23 cellular contexts compared by ENCODE assay signal in genomic region chr14:70139384-70139783, GRCh38. TPM values are rescaled to one million over a fixed set of nuclear protein-coding genes. Genes with fewer than 3 reads are reported as not detected.
A peak's percentile ranks its signal among the peaks of the same experiment; 100 is the strongest.
DNase-seq lines count a peak whose midpoint lies in the region; ATAC-seq and TF ChIP-seq lines count a peak whose summit lies in the region.
"Had no signal": no experiment of that assay in that cellular context is flagged by ENCODE, and none has a peak within 500 bp of the region (broad histone marks: within the 10 kb centered on the region; RNA-seq: fewer than 3 reads in every experiment).

No MANE protein-coding gene starts in this region.

- CTCF ChIA-PET in HEK293T (lab: Yijun Ruan, JAX), result interaction anchor here (0.7 kb wide), 1 partner anchor 81 kb away, joined by 3 read pairs; no protein-coding TSS in a partner anchor

- no peak for DNase-seq in mucosa of gallbladder (ENCODE audit: low spot score)
- no peak for DNase-seq in left lobe of liver (ENCODE audit: low spot score)
- no peak for DNase-seq in HEK293T (ENCODE audit: extremely low spot score)
- DNase-seq: activated CD4-positive, alpha-beta T cell treated with anti-CD3 and anti-CD28 coated beads for 48 hours; activated T-cell treated with anti-CD3 and anti-CD28 coated beads, Interleukin-2, amount 50 U/mL, for 4 hours; adrenal gland; effector CD8-positive, alpha-beta T cell; EL; erythroblast; heart left ventricle; IMR-90; NCI-H1105; NCI-H446; sigmoid colon; SK-N-SH; stimulated activated CD4-positive, alpha-beta T cell treated with anti-CD3 and anti-CD28 coated beads, Interleukin-15, amount 100 ng/mL, for 24 hours; trophoblast cell had no signal

- POLR2A ChIA-PET in HEK293T (lab: Yijun Ruan, JAX), result no interaction called here

- ATAC-seq in GM18861 (IDR thresholded peaks at IDR 0.05; ENCODE audit: unreplicated experiment) (peak; percentile 50), GM21447 (IDR thresholded peaks at IDR 0.05; ENCODE audit: unreplicated experiment) (peak; percentile 73), HG03175 (IDR thresholded peaks at IDR 0.05; ENCODE audit: unreplicated experiment) (peak; percentile 85), HG03457 (IDR thresholded peaks at IDR 0.05; ENCODE audit: unreplicated experiment) (no peak), left lobe of liver (no peak)
- ATAC-seq: activated T-cell treated with anti-CD3 and anti-CD28 coated beads, Interleukin-2, amount 50 U/mL, for 4 hours; heart left ventricle had no signal

TF ChIP-seq in HEK293T, 16 proteins besides CTCF, POLR2A, EP300 and RAD21:
- TF ChIP-seq SP1 (IDR thresholded peaks at IDR 0.05), result no peak
- no peak for TF ChIP-seq ARNT (IDR thresholded peaks at IDR 0.05)
- TF ChIP-seq FOXA1 (IDR thresholded peaks at IDR 0.05), result no peak
- TF ChIP-seq BHLHE40 (IDR thresholded peaks at IDR 0.05; ENCODE audit: borderline replicate concordance), result no peak
- TF ChIP-seq ELF4 (IDR thresholded peaks at IDR 0.05), result no peak
- no peak for TF ChIP-seq HDGF (IDR thresholded peaks at IDR 0.05; ENCODE audit: borderline replicate concordance)
- TF ChIP-seq SUZ12 (IDR thresholded peaks at IDR 0.05), result no peak
- TF ChIP-seq CTBP1 (IDR thresholded peaks at IDR 0.05; ENCODE audit: borderline replicate concordance), result no peak
- TF ChIP-seq PKNOX1 (IDR thresholded peaks at IDR 0.05), result no peak

RNA-seq across cellular contexts. Expression of gene SLC8A3, which starts 49.4 kb away (rescaled TPM):
- total RNA-seq in mucosa of gallbladder (1.5 TPM), left lobe of liver (0.05 TPM)
- total RNA-seq: fibroblast of villous mesenchyme, OCI-LY7 had no signal

Comparison
In these comparisons a context has a peak if more than half of its experiments do, and no peak if none do; other contexts are left out.
1. ATAC-seq: peak in GM18861 (single experiment), GM21447 (single experiment) and HG03175 (single experiment); none in HG03457 (single experiment) and left lobe of liver (single experiment).